Comparison of ENCODE assay signal across 8 cellular contexts in the genomic region with DNA sequence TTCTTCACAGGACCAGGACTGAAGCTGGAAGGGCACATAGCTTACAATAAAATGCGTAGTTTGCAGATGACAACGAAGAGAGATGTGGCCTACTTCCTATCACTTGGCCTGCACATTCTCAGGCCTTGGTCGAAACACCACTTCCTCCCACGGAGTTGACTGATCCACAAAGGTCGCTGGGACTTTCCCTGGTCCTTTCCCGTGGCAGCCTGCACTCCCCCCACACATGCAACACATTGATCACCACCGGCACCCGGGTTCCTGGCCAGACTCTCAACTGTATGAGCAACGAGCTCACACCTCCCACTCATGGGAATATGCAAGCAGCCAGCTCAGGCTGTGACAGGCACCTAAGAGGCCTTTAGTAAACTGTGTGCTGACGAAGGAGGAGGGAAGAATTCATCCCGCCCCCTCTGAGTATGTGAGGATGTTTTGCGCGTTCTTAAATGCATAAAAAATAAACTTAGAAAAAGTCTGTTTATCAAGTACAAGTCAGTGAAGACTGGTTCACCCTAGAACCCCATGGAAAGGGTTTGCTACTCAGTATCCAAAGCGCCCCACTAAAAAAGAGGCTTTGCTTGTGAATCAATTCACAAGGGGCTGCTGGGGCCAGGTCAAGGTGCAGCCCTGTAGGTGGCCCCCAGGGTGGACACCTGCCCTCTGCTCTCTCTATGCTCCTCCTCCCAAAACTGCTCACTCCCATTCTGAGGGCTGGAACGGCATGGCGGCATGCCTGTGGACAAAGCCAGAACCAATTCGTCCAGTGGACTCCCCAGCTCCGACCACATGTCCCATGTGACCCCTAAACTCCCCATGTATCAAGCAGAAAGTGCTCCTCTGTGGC.
DNase-seq lines count a peak whose midpoint lies in the region.

No MANE protein-coding gene starts in this region.

- no peak overlapping the region for H3K27ac ChIP-seq in GM23248

- no peaks in the 10 kb centered on the region for H3F3A ChIP-seq in GM23248 (ENCODE audit: insufficient read depth)

- in situ Hi-C loops in GM23248 (cut with MboI): no loop called here

- DNase-seq in GM03348 (ENCODE audit: low spot score) (peak; percentile 32), GM23248 (peak; percentile 53), T-helper 1 cell (peak; percentile 31 to 87 (median 66)), amygdala (lab: John Stamatoyannopoulos, UW) (peak in 31 of 56 donors; percentile 4 to 85 (median 40)), NCI-H1092 (lab: John Stamatoyannopoulos, UW) (no peak), mucosa of gallbladder (ENCODE audit: low spot score) (no peak), COLO668 (lab: John Stamatoyannopoulos, UW; ENCODE audit: unreplicated experiment) (no peak)
- peak; percentile 93 for DNase-seq in stimulated activated CD4-positive, alpha-beta T cell treated with anti-CD3 and anti-CD28 coated beads, Interleukin-15, amount 100 ng/mL, for 24 hours

- H3K27me3 ChIP-seq in GM23248 (replicated peaks; ENCODE audit: insufficient read depth): no peaks in the 10 kb centered on the region

- H4K20me1 ChIP-seq in GM23248 (ENCODE audit: insufficient read depth): no peaks in the 10 kb centered on the region

- H3K4me3 ChIP-seq in GM23248: no peak overlapping the region

- no peaks in the 10 kb centered on the region for H3K36me3 ChIP-seq in GM23248 (ENCODE audit: low read depth)

- no peaks in the 10 kb centered on the region for H3K9me2 ChIP-seq in GM23248 (ENCODE audit: insufficient read depth)

- no peak overlapping the region for H3K9ac ChIP-seq in GM23248

- no peaks in the 10 kb centered on the region for H3K4me1 ChIP-seq in GM23248 (ENCODE audit: insufficient read depth)

- no peak overlapping the region for H3K4me2 ChIP-seq in GM23248 (ENCODE audit: unreplicated experiment)

- 82% methylated on average over 18 of the region's 18 CpGs for WGBS in GM23248 (ENCODE audit: low coverage in 1 of 2, low lambda C conversion rate in 2 of 2, missing lambda C conversion rate in 2 of 2), 2 experiments

- no peak overlapping the region for H2AFZ ChIP-seq in GM23248

- H3K9me3 ChIP-seq in GM23248 (ENCODE audit: low read depth): no peaks in the 10 kb centered on the region

- no peaks in the 10 kb centered on the region for H3K79me2 ChIP-seq in GM23248 (ENCODE audit: insufficient read depth)

Comparison
In these comparisons a context has a peak if more than half of its experiments do, and no peak if none do; other contexts are left out.
1. DNase-seq: peak in GM03348 (single experiment), GM23248 (single experiment), T-helper 1 cell (5 of 5), amygdala (31 of 56) and stimulated activated CD4-positive, alpha-beta T cell treated with anti-CD3 and anti-CD28 coated beads, Interleukin-15, amount 100 ng/mL, for 24 hours (single experiment); none in NCI-H1092 (single experiment), mucosa of gallbladder (single experiment) and COLO668 (single experiment).